32 cellular contexts compared by ENCODE assay signal in genomic region chr5:74870299-74871067, GRCh38. TPM values are rescaled to one million over a fixed set of nuclear protein-coding genes. Genes with fewer than 3 reads are reported as not detected.
DNase-seq lines count a peak whose midpoint lies in the region; ATAC-seq, FAIRE-seq and TF ChIP-seq lines count a peak whose summit lies in the region.
"Had no signal": no experiment of that assay in that cellular context is flagged by ENCODE, and none has a peak within 500 bp of the region (broad histone marks: within the 10 kb centered on the region; RNA-seq: fewer than 3 reads in every experiment).

No MANE protein-coding gene starts in this region.

- no peak overlapping the region for H3K27ac ChIP-seq in DND-41 (ENCODE audit: low read length)
- no peak overlapping the region for H3K27ac ChIP-seq in HCT116 (ENCODE audit: low read depth, low read length)
- H3K27ac ChIP-seq in keratinocyte (ENCODE audit: control insufficient read depth, insufficient read depth, low read length) = peak overlapping the region; percentile 66
- H3K27ac ChIP-seq in CD4-positive, alpha-beta T cell (ENCODE audit: low read depth, low read length) = no peak overlapping the region
- H3K27ac ChIP-seq in psoas muscle = no peak overlapping the region
- H3K27ac ChIP-seq: C4-2B, colonic mucosa, heart left ventricle, PC-9, WERI-Rb-1 had no signal

- POLR2A ChIA-PET in HCT116 (lab: Charles Lee) = no interaction called here
- POLR2A ChIA-PET in CD4-positive, alpha-beta T cell (lab: Charles Lee) = interaction anchor here (0.6 kb wide), 1 partner anchor 945 kb away, joined by 3 read pairs; no protein-coding TSS in a partner anchor

- no peaks in the 10 kb centered on the region for H3K36me3 ChIP-seq in DND-41 (ENCODE audit: insufficient read depth, low read length)
- no peaks in the 10 kb centered on the region for H3K36me3 ChIP-seq in HCT116 (ENCODE audit: control insufficient read depth in 1 of 2, insufficient read depth in 2 of 2, low read length in 2 of 2)
- H3K36me3 ChIP-seq in adipocyte (ENCODE audit: control insufficient read depth, insufficient read depth, low read length, severe bottlenecking) = no peaks in the 10 kb centered on the region
- H3K36me3 ChIP-seq in keratinocyte (ENCODE audit: control insufficient read depth in 2 of 2, extremely low read depth in 1 of 2, insufficient read depth in 2 of 2, low read length in 2 of 2) = no peaks in the 10 kb centered on the region
- H3K36me3 ChIP-seq in psoas muscle (ENCODE audit: insufficient read depth in 1 of 2, low read depth in 1 of 2) = no peaks in the 10 kb centered on the region
- H3K36me3 ChIP-seq in BE2C = no peaks in the 10 kb centered on the region
- H3K36me3 ChIP-seq: colonic mucosa, HAP-1, heart left ventricle, WERI-Rb-1 had no signal

- H4K20me1 ChIP-seq in DND-41 (ENCODE audit: insufficient read depth, low read length) = no peaks in the 10 kb centered on the region
- no peaks in the 10 kb centered on the region for H4K20me1 ChIP-seq in HCT116 (ENCODE audit: insufficient read depth)
- no peaks in the 10 kb centered on the region for H4K20me1 ChIP-seq in keratinocyte (ENCODE audit: control insufficient read depth, extremely low read depth, insufficient read depth, low read length)

- H3K36me3 Mint-ChIP-seq in CD4-positive, alpha-beta T cell (ENCODE audit: low read depth) = peaks cover 8% of the 10 kb centered on the region
- H3K36me3 Mint-ChIP-seq: activated CD8-positive, alpha-beta memory T cell treated with anti-CD3 and anti-CD28 coated beads, Interleukin-2, amount 10 ng/mL, durations not matched to agents 7 days and 5 days; stimulated activated memory B cell treated with anti-CD40 and anti-IgM and Interleukin-4, amounts not matched to agents 10 μg/mL and 1 μg/mL and 100 μg/mL, for 72 hours had no signal

- H3K27me3 Mint-ChIP-seq in CD4-positive, alpha-beta T cell = peaks cover 5% of the 10 kb centered on the region

- H3K9me3 Mint-ChIP-seq in CD4-positive, alpha-beta T cell = no peaks in the 10 kb centered on the region
- H3K9me3 Mint-ChIP-seq: activated naive CD4-positive, alpha-beta T cell treated with anti-CD3 and anti-CD28 coated beads for 36 hours; stimulated activated memory B cell treated with anti-CD40 and anti-IgM and Interleukin-4, amounts not matched to agents 10 μg/mL and 1 μg/mL and 100 μg/mL, for 72 hours had no signal

- TF ChIP-seq RAD21 in HCT116 (IDR thresholded peaks at IDR 0.05; ENCODE audit: low read depth) = no peak

- BruUV-seq in HCT116 (replicated peaks; lab: Mats Ljungman, UMichigan) = no TSS peak

- no peak overlapping the region for H3K9ac ChIP-seq in DND-41 (ENCODE audit: low read depth, low read length)
- no peak overlapping the region for H3K9ac ChIP-seq in HCT116 (ENCODE audit: low read length)
- H3K9ac ChIP-seq in adipocyte (ENCODE audit: low read length) = no peak overlapping the region
- no peak overlapping the region for H3K9ac ChIP-seq in keratinocyte (ENCODE audit: control insufficient read depth, extremely low read depth, insufficient read depth, low read length)

- intact Hi-C loops in HCT116 (cut with micrococcal nuclease) = no loop called here
- intact Hi-C loops in CD4-positive, alpha-beta T cell (cut with DNase I, micrococcal nuclease) = no loop called here
- intact Hi-C loops in psoas muscle (cut with DNase I) = no loop called here

- H3K4me1 ChIP-seq in DND-41 (ENCODE audit: insufficient read depth, low read length) (peaks cover 9% of the 10 kb centered on the region), HCT116 (ENCODE audit: control insufficient read depth in 1 of 2, insufficient read depth in 2 of 2, low read length in 2 of 2) (peaks cover 5 to 8% of the 10 kb centered on the region in 2 experiments; a peak in 3 of 4 replicates), adipocyte (ENCODE audit: control insufficient read depth, insufficient read depth, low read length) (no peaks in the 10 kb centered on the region), keratinocyte (ENCODE audit: control insufficient read depth, extremely low read depth, insufficient read depth, low read length) (peaks cover 25% of the 10 kb centered on the region), psoas muscle (no peaks in the 10 kb centered on the region), BE2C (no peaks in the 10 kb centered on the region)
- H3K4me1 ChIP-seq: colonic mucosa had no signal

- no peaks in the 10 kb centered on the region for H3K9me1 ChIP-seq in keratinocyte (ENCODE audit: control insufficient read depth, extremely low read depth, insufficient read depth, low read length)

- 67 to 83% (median 74%) methylated on average over 3 of the region's 3 CpGs for WGBS in psoas muscle, 3 donors

- no peak for DNase-seq in DND-41
- DNase-seq in HCT116 (ENCODE audit: low read depth, low spot score) = no peak
- peak; percentile 34 for DNase-seq in adipocyte (ENCODE audit: low read depth)
- DNase-seq in keratinocyte (ENCODE audit: low read depth, low spot score) = peak; percentile 46
- no peak for DNase-seq in CD4-positive, alpha-beta T cell
- no peak for DNase-seq in psoas muscle
- no peak for DNase-seq in BE2C
- no peak for DNase-seq in SW 1271 (lab: John Stamatoyannopoulos, UW)
- DNase-seq: ACHN; activated CD4-positive, alpha-beta T cell treated with anti-CD3 and anti-CD28 coated beads, Interleukin-2, amount 50 U/mL, for 1 hour; activated CD8-positive, alpha-beta memory T cell treated with anti-CD3 and anti-CD28 coated beads, Interleukin-2, amount 10 ng/mL, durations not matched to agents 7 days and 5 days; activated naive CD4-positive, alpha-beta T cell treated with anti-CD3 and anti-CD28 coated beads for 36 hours; activated T-cell treated with anti-CD3 and anti-CD28 coated beads, Interleukin-2, amount 50 U/mL, for 72 hours; colonic mucosa; effector memory CD4-positive, alpha-beta T cell; foreskin fibroblast; heart left ventricle; NCI-H1048; NCI-H1694; NCI-H524; NK-92 treated with Interleukin-12 subunit alpha and Interleukin-12 subunit beta, amount 100 ng/mL, for 24 hours; SHP77; stimulated activated CD4-positive, alpha-beta T cell treated with anti-CD3 and anti-CD28 coated beads, Interleukin-4, amount 100 ng/mL, for 4 hours; substantia nigra; T-helper 9 cell; WERI-Rb-1 had no signal

- H2AFZ ChIP-seq in DND-41 (ENCODE audit: low read depth, low read length) (0 out of 2 replicates have a peak overlapping the region, but pooled peaks have one; percentile 31), HCT116 (ENCODE audit: low read depth, low read length, poor library complexity, severe bottlenecking) (peak overlapping the region; percentile 18), keratinocyte (ENCODE audit: control insufficient read depth, low read length) (peak overlapping the region; percentile 54)
- H2AFZ ChIP-seq: PC-9 had no signal

- H3K27me3 ChIP-seq in DND-41 (ENCODE audit: insufficient read depth, low read length, poor library complexity) = no peaks in the 10 kb centered on the region
- no peaks in the 10 kb centered on the region for H3K27me3 ChIP-seq in HCT116 (ENCODE audit: insufficient read depth, low read length)
- H3K27me3 ChIP-seq in adipocyte (replicated peaks; ENCODE audit: control insufficient read depth, insufficient read depth, low read length) = peaks cover 6% of the 10 kb centered on the region
- no peaks in the 10 kb centered on the region for H3K27me3 ChIP-seq in keratinocyte (ENCODE audit: control insufficient read depth, extremely low read depth, insufficient read depth, low read length)
- H3K27me3 ChIP-seq in CD4-positive, alpha-beta T cell (ENCODE audit: control insufficient read depth, insufficient read depth, low read length) = no peaks in the 10 kb centered on the region
- peaks cover 2 to 26% (median 10%) of the 10 kb centered on the region in 3 donors for H3K27me3 ChIP-seq in psoas muscle (ENCODE audit: insufficient read depth in 3 of 3, low read length in 2 of 3)
- peaks cover 20% of the 10 kb centered on the region for H3K27me3 ChIP-seq in BE2C

- no peaks in the 10 kb centered on the region for H3K9me3 ChIP-seq in DND-41 (ENCODE audit: insufficient read depth, low read length, severe bottlenecking)
- no peaks in the 10 kb centered on the region for H3K9me3 ChIP-seq in HCT116 (ENCODE audit: control insufficient read depth in 1 of 2, insufficient read depth in 1 of 2, low read depth in 1 of 2, low read length in 2 of 2)
- no peaks in the 10 kb centered on the region for H3K9me3 ChIP-seq in adipocyte (ENCODE audit: control insufficient read depth, low read length)
- H3K9me3 ChIP-seq in keratinocyte (ENCODE audit: control insufficient read depth, low read depth, low read length) = no peaks in the 10 kb centered on the region
- no peaks in the 10 kb centered on the region for H3K9me3 ChIP-seq in CD4-positive, alpha-beta T cell (ENCODE audit: control insufficient read depth, low read length)
- H3K9me3 ChIP-seq in psoas muscle = no peaks in the 10 kb centered on the region
- H3K9me3 ChIP-seq in BE2C = no peaks in the 10 kb centered on the region
- H3K9me3 ChIP-seq: colonic mucosa, HAP-1, heart left ventricle had no signal

- peaks cover 3% of the 10 kb centered on the region for H3K79me2 ChIP-seq in DND-41 (ENCODE audit: insufficient read depth, low read length)
- peaks cover 2% of the 10 kb centered on the region for H3K79me2 ChIP-seq in HCT116 (ENCODE audit: insufficient read depth, low read length)
- peaks cover under 1% of the 10 kb centered on the region for H3K79me2 ChIP-seq in keratinocyte (ENCODE audit: control insufficient read depth, insufficient read depth, low read length)

- no peak overlapping the region for H3K4me3 Mint-ChIP-seq in CD4-positive, alpha-beta T cell
- H3K4me3 Mint-ChIP-seq: activated CD8-positive, alpha-beta memory T cell treated with anti-CD3 and anti-CD28 coated beads, Interleukin-2, amount 10 ng/mL, durations not matched to agents 7 days and 5 days; activated naive CD4-positive, alpha-beta T cell treated with anti-CD3 and anti-CD28 coated beads for 36 hours; activated T-cell treated with anti-CD3 and anti-CD28 coated beads, Interleukin-2, amount 50 U/mL, for 72 hours; stimulated activated memory B cell treated with anti-CD40 and anti-IgM and Interleukin-4, amounts not matched to agents 10 μg/mL and 1 μg/mL and 100 μg/mL, for 72 hours had no signal

- RAD21 ChIA-PET in HCT116 (lab: Charles Lee; ENCODE audit: low non-redundant PET in 1 of 2, low total read pairs in 2 of 2, uncharacterized antibody in 2 of 2, unreplicated experiment in 2 of 2) = no interaction called here

- TF ChIP-seq CTCF in DND-41 (IDR thresholded peaks at IDR 0.05; ENCODE audit: borderline replicate concordance, extremely low read depth, low read length, poor library complexity, severe bottlenecking) (no peak), HCT116 (IDR thresholded peaks at IDR 0.05 in 2 of 3, conservative IDR thresholded peaks at IDR 0.05 in 1 of 3; ENCODE audit: borderline replicate concordance in 1 of 3, insufficient read depth in 1 of 3, low read depth in 2 of 3, low read length in 2 of 3) (no peak), keratinocyte (optimal IDR thresholded peaks at IDR 0.05 in 1 of 3, IDR thresholded peaks at IDR 0.05 in 1 of 3, conservative IDR thresholded peaks at IDR 0.05 in 1 of 3; ENCODE audit: extremely low read depth in 1 of 3, insufficient read depth in 2 of 3, low read length in 3 of 3) (no peak), psoas muscle (IDR thresholded peaks at IDR 0.05) (no peak), BE2C (IDR thresholded peaks at IDR 0.05; ENCODE audit: low read depth, low read length) (no peak)
- no peak for TF ChIP-seq CTCF in CD4-positive, alpha-beta T cell (IDR thresholded peaks at IDR 0.05)

- H3K4me2 ChIP-seq in DND-41 (ENCODE audit: insufficient read depth, low read length) (no peak overlapping the region), HCT116 (ENCODE audit: low read length) (no peak overlapping the region), keratinocyte (ENCODE audit: control insufficient read depth, extremely low read depth, insufficient read depth, low read depth, low read length) (peak overlapping the region; percentile 17)
- H3K4me2 ChIP-seq: PC-9 had no signal

- TF ChIP-seq POLR2A in HCT116 (IDR thresholded peaks at IDR 0.05; ENCODE audit: borderline replicate concordance, extremely low read depth, insufficient read depth, insufficient read length) = no peak

- H3K4me3 ChIP-seq in DND-41 (ENCODE audit: low read depth in 1 of 2, low read length in 2 of 2) (no peak overlapping the region), HCT116 (replicated peaks in 1 of 2; ENCODE audit: low read depth in 1 of 2, low read length in 2 of 2) (no peak overlapping the region), adipocyte (ENCODE audit: low read length) (no peak overlapping the region), keratinocyte (ENCODE audit: control insufficient read depth in 2 of 3, extremely low read depth in 1 of 3, insufficient read depth in 2 of 3, low read depth in 1 of 3, low read length in 3 of 3) (no peak overlapping the region), psoas muscle (no peak overlapping the region), BE2C (ENCODE audit: low read depth, low read length) (no peak overlapping the region)
- H3K4me3 ChIP-seq: colonic mucosa, HAP-1, heart left ventricle, PC-9 had no signal

- CTCF ChIA-PET in HCT116 (lab: Charles Lee) = interaction anchor here (0.6 kb wide), 1 partner anchor 36 kb away, joined by 5 read pairs; no protein-coding TSS in a partner anchor
- CTCF ChIA-PET in CD4-positive, alpha-beta T cell (lab: Charles Lee) = no interaction called here

- no peak for ATAC-seq in DND-41 (ENCODE audit: insufficient read depth, low read depth)
- ATAC-seq in HCT116 = no peak
- ATAC-seq in CD4-positive, alpha-beta T cell (ENCODE audit: poor library complexity) = no peak
- no peak for ATAC-seq in psoas muscle
- ATAC-seq: activated CD8-positive, alpha-beta memory T cell treated with anti-CD3 and anti-CD28 coated beads, Interleukin-2, amount 10 ng/mL, durations not matched to agents 7 days and 5 days; activated T-cell treated with anti-CD3 and anti-CD28 coated beads, Interleukin-2, amount 50 U/mL, for 72 hours; esophagus mucosa; heart left ventricle; sciatic nerve; stimulated activated memory B cell treated with anti-CD40 and anti-IgM and Interleukin-4, amounts not matched to agents 10 μg/mL and 1 μg/mL and 100 μg/mL, for 72 hours had no signal

- H3K27ac Mint-ChIP-seq in CD4-positive, alpha-beta T cell = no peak overlapping the region
- H3K27ac Mint-ChIP-seq: activated CD8-positive, alpha-beta memory T cell treated with anti-CD3 and anti-CD28 coated beads, Interleukin-2, amount 10 ng/mL, durations not matched to agents 7 days and 5 days; activated naive CD4-positive, alpha-beta T cell treated with anti-CD3 and anti-CD28 coated beads for 36 hours; activated T-cell treated with anti-CD3 and anti-CD28 coated beads, Interleukin-2, amount 50 U/mL, for 72 hours; stimulated activated memory B cell treated with anti-CD40 and anti-IgM and Interleukin-4, amounts not matched to agents 10 μg/mL and 1 μg/mL and 100 μg/mL, for 72 hours had no signal

- H3K4me1 Mint-ChIP-seq in CD4-positive, alpha-beta T cell (ENCODE audit: low read depth) = peaks cover 8% of the 10 kb centered on the region

- no peaks in the 10 kb centered on the region for H3K9me2 ChIP-seq in HCT116 (ENCODE audit: insufficient read depth)

- FAIRE-seq in keratinocyte (lab: Jason Lieb, UNC) = peak; percentile 88

- dilution Hi-C loops in keratinocyte (cut with MboI; ENCODE audit: extremely low pct_ligation_motif_present, low sequenced_read_pairs) = no loop called here

RNA-seq across cellular contexts. Expression of gene FAM169A, which starts 4.3 kb away (rescaled TPM):
- total RNA-seq in HCT116 (2021; ENCODE audit: unreplicated experiment) (23.2 TPM), psoas muscle (under 1 TPM in 2 of 4 donors, not detected in 2; 0.62 to 0.85 TPM)
- polyA plus RNA-seq in HCT116 (2012) = 4.2 and 6.5 TPM in 2 replicates
- polyA plus RNA-seq in keratinocyte (7.2 to 13.1 TPM (median 8.9 TPM) in 3 replicates), psoas muscle (under 1 TPM in 2 of 3 donors, not detected in 1; 0.01 to 0.05 TPM)
- polyA plus RNA-seq in keratinocyte (2011; ENCODE audit: low read depth) = 3.1 TPM
- polyA plus RNA-seq in keratinocyte (2011; cell fraction: cytosol; rRNA removed) = 5.1 and 10.0 TPM in 2 replicates
- 10.2 and 13.8 TPM in 2 replicates for polyA plus RNA-seq in keratinocyte (2011; cell fraction: nucleus; rRNA removed)
- 2.5 and 9.9 TPM in 2 replicates for polyA plus RNA-seq in keratinocyte (2012; ENCODE audit: low replicate concordance)
- polyA minus RNA-seq in keratinocyte = 1.5 to 19.1 TPM (median 9.4 TPM) in 3 replicates
- 10.2 TPM for polyA minus RNA-seq in keratinocyte (2011; cell fraction: cytosol; rRNA and poly(A)+ RNA removed)
- polyA minus RNA-seq in keratinocyte (2011; cell fraction: nucleus; rRNA and poly(A)+ RNA removed) = 10.1 and 23.6 TPM in 2 replicates
- 10 to 100 TPM; 13.3 to 14.7 TPM for total RNA-seq in CD4-positive, alpha-beta T cell
- polyA plus RNA-seq in BE2C (2012; ENCODE audit: insufficient read depth, insufficient read length, low read depth) = 0.73 TPM

Comparison
In these comparisons a context has a peak if more than half of its experiments do, and no peak if none do; other contexts are left out.
1. DNase-seq: peak in adipocyte (single experiment) and keratinocyte (single experiment); none in DND-41 (single experiment), HCT116 (single experiment), CD4-positive, alpha-beta T cell (0 of 10), psoas muscle (0 of 2), BE2C (single experiment) and SW 1271 (0 of 2).
2. RNA of gene FAM169A, which starts 4.3 kb away (total RNA-seq): 23.2 TPM in HCT116 (single experiment) and 13.3 to 14.7 TPM in CD4-positive, alpha-beta T cell; 0.62 to 0.85 TPM in psoas muscle; every median in the first group is over 4 times any median in the second.
3. Peak in every context shown above with its lines, with median percentiles within 50 percentile points of each other: H2AFZ ChIP-seq.